Comparison of ENCODE assay signal across 18 cellular contexts in genomic region chr14:64123241-64123956, GRCh38.
"Had no signal": no experiment of that assay in that cellular context is flagged by ENCODE, and none has a peak within 500 bp of the region (broad histone marks: within the 10 kb centered on the region; RNA-seq: fewer than 3 reads in every experiment).

No MANE protein-coding gene starts in this region.

- H3K9me3 ChIP-seq: esophagus squamous epithelium, right atrium auricular region, SK-N-SH, transverse colon had no signal

- DNase-seq: activated CD4-positive, alpha-beta T cell treated with anti-CD3 and anti-CD28 coated beads, Interleukin-2, amount 10 ng/mL, durations not matched to agents 7 days and 5 days; activated gamma-delta T cell treated with Interleukin-2 at 50 U/mL for 16 hours; caudate nucleus; esophagus squamous epithelium; foreskin melanocyte; left ventricle myocardium superior; mesenchymal stem cell; naive thymus-derived CD8-positive, alpha-beta T cell; SK-N-SH; stimulated activated CD4-positive, alpha-beta T cell treated with anti-CD3 and anti-CD28 coated beads, Interleukin-4, amount 100 ng/mL, for 24 hours; stimulated activated naive CD8-positive, alpha-beta T cell treated with anti-CD3 and anti-CD28 coated beads, Interleukin-15, Interleukin-2, amounts not matched to agents 100 U/mL and 50 U/mL, for 24 hours; T-cell; T-helper 9 cell; transverse colon; WERI-Rb-1 had no signal

- H3K9ac ChIP-seq: SK-N-SH had no signal

- H3K9me3 Mint-ChIP-seq: activated CD4-positive, alpha-beta T cell treated with anti-CD3 and anti-CD28 coated beads, Interleukin-2, amount 10 ng/mL, durations not matched to agents 7 days and 5 days; naive thymus-derived CD8-positive, alpha-beta T cell; T-cell had no signal

- ATAC-seq: left ventricle myocardium superior; naive thymus-derived CD8-positive, alpha-beta T cell; stimulated activated naive CD8-positive, alpha-beta T cell treated with anti-CD3 and anti-CD28 coated beads, Interleukin-15, Interleukin-2, amounts not matched to agents 100 U/mL and 50 U/mL, for 24 hours; T-cell had no signal

- H3K4me1 ChIP-seq: right atrium auricular region, transverse colon had no signal

- H3K27ac ChIP-seq: esophagus squamous epithelium, right atrium auricular region, skin epidermis, transverse colon, WERI-Rb-1 had no signal

- H3K27ac Mint-ChIP-seq: activated CD4-positive, alpha-beta T cell treated with anti-CD3 and anti-CD28 coated beads, Interleukin-2, amount 10 ng/mL, durations not matched to agents 7 days and 5 days; naive thymus-derived CD8-positive, alpha-beta T cell; progenitor cell of endocrine pancreas; T-cell had no signal

- H3K4me1 Mint-ChIP-seq: activated CD4-positive, alpha-beta T cell treated with anti-CD3 and anti-CD28 coated beads, Interleukin-2, amount 10 ng/mL, durations not matched to agents 7 days and 5 days; naive thymus-derived CD8-positive, alpha-beta T cell; T-cell had no signal

- H3K27me3 ChIP-seq: esophagus squamous epithelium, right atrium auricular region, transverse colon had no signal

- H3K27me3 Mint-ChIP-seq: activated CD4-positive, alpha-beta T cell treated with anti-CD3 and anti-CD28 coated beads, Interleukin-2, amount 10 ng/mL, durations not matched to agents 7 days and 5 days; naive thymus-derived CD8-positive, alpha-beta T cell; progenitor cell of endocrine pancreas; T-cell had no signal

- H3K4me3 ChIP-seq: esophagus squamous epithelium, right atrium auricular region, skin epidermis, transverse colon had no signal

- H3K4me3 Mint-ChIP-seq: activated CD4-positive, alpha-beta T cell treated with anti-CD3 and anti-CD28 coated beads, Interleukin-2, amount 10 ng/mL, durations not matched to agents 7 days and 5 days; naive thymus-derived CD8-positive, alpha-beta T cell; T-cell had no signal

- H3K4me2 ChIP-seq: SK-N-SH had no signal
